Comparison of ENCODE assay signal across 8 cellular contexts in the genomic region with DNA sequence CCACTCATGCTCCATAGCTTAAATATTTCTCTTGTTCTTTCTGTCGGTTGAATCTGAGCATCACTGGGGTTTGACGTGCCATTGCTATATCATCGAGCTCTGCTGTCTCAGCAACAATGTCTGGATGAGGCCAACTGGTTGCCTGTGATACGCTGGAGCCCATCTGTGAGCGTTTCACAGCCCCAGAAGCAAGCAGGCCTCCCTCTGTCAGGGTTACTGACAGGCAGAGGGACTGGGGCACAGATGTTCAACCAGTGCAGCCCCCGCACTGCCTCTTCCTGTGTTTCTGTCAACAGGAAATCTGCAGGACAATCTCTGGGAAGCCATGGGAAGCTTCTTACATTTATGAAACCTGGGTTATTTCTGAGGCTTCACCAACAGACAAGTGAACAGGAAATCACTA. TPM values are rescaled to one million over a fixed set of nuclear protein-coding genes. Genes with fewer than 3 reads are reported as not detected.
DNase-seq lines count a peak whose midpoint lies in the region; ATAC-seq and TF ChIP-seq lines count a peak whose summit lies in the region.

No MANE protein-coding gene starts in this region.

- peaks cover 2% of the 10 kb centered on the region for H3K36me3 Mint-ChIP-seq in endodermal cell (ENCODE audit: low read depth)
- H3K36me3 Mint-ChIP-seq in naive thymus-derived CD8-positive, alpha-beta T cell = peaks cover 0 to 25% (median 2%) of the 10 kb centered on the region in 3 donors

- H3K27ac ChIP-seq in endodermal cell (ENCODE audit: low read depth, low read length) = peak overlapping the region; percentile 91

- no peak overlapping the region for H3K9ac ChIP-seq in endodermal cell (ENCODE audit: extremely low read depth, low read length, poor library complexity, severe bottlenecking)

- no peak overlapping the region for H3K4me3 Mint-ChIP-seq in endodermal cell
- H3K4me3 Mint-ChIP-seq in naive thymus-derived CD8-positive, alpha-beta T cell = peak overlapping the region; percentile 12 to 72 (median 60)

- ATAC-seq in naive thymus-derived CD8-positive, alpha-beta T cell = peak; percentile 42 to 62
- ATAC-seq in GM21423 (IDR thresholded peaks at IDR 0.05; ENCODE audit: unreplicated experiment) (no peak), HG03039 (IDR thresholded peaks at IDR 0.05; ENCODE audit: unreplicated experiment) (no peak), GM19463 (IDR thresholded peaks at IDR 0.05; ENCODE audit: unreplicated experiment) (no peak)

- peak overlapping the region; percentile 69 for H3K27ac Mint-ChIP-seq in endodermal cell
- H3K27ac Mint-ChIP-seq in naive thymus-derived CD8-positive, alpha-beta T cell = peak overlapping the region; percentile 71 to 96 (median 86)

- DNase-seq in GM13976 (ENCODE audit: low spot score) (peak; percentile 37), NCI-H446 treated with DMSO at 0.1 percent for 48 hours (lab: John Stamatoyannopoulos, UW) (peak; percentile 70), endodermal cell (peak; percentile 62)
- no peak for DNase-seq in naive thymus-derived CD8-positive, alpha-beta T cell
- no peak for DNase-seq in stimulated activated CD4-positive, alpha-beta T cell treated with anti-CD3 and anti-CD28 coated beads, Interleukin-12 subunit alpha, Interleukin-12 subunit beta, amount 100 ng/mL, for 4 hours

- WGBS in endodermal cell (ENCODE audit: insufficient coverage in 1 of 2, insufficient read length in 1 of 2), 2 experiments = 51 to 73% methylated on average over 5 to 6 of the region's 6 CpGs

- peak overlapping the region; percentile 17 for H3K4me3 ChIP-seq in endodermal cell (ENCODE audit: low read length)

- POLR2A ChIA-PET in naive thymus-derived CD8-positive, alpha-beta T cell (lab: Charles Lee) = no interaction called here

- in situ Hi-C loops in GM13976 (cut with MboI; ENCODE audit: low sequenced_read_pairs, unreplicated experiment) = no loop called here

- H3K9me3 Mint-ChIP-seq in endodermal cell = no peaks in the 10 kb centered on the region
- no peaks in the 10 kb centered on the region for H3K9me3 Mint-ChIP-seq in naive thymus-derived CD8-positive, alpha-beta T cell

- no peaks in the 10 kb centered on the region for H3K36me3 ChIP-seq in endodermal cell (ENCODE audit: control insufficient read depth, insufficient read depth, low read length)

- H3K4me1 ChIP-seq in endodermal cell (ENCODE audit: control insufficient read depth, insufficient read depth, low read length) = peaks cover 6% of the 10 kb centered on the region

- no peaks in the 10 kb centered on the region for H3K27me3 ChIP-seq in endodermal cell (ENCODE audit: control insufficient read depth, insufficient read depth, low read length, poor library complexity, severe bottlenecking)

- no peaks in the 10 kb centered on the region for H3K9me3 ChIP-seq in endodermal cell (ENCODE audit: control insufficient read depth, low read length)

- peaks cover 27% of the 10 kb centered on the region for H3K4me1 Mint-ChIP-seq in endodermal cell
- peaks cover 7 to 15% (median 15%) of the 10 kb centered on the region in 4 donors for H3K4me1 Mint-ChIP-seq in naive thymus-derived CD8-positive, alpha-beta T cell

- H3K27me3 Mint-ChIP-seq in endodermal cell (ENCODE audit: insufficient read depth) = no peaks in the 10 kb centered on the region
- no peaks in the 10 kb centered on the region for H3K27me3 Mint-ChIP-seq in naive thymus-derived CD8-positive, alpha-beta T cell

- no peak for TF ChIP-seq CTCF in GM13976 (IDR thresholded peaks at IDR 0.05; ENCODE audit: borderline replicate concordance, control extremely low read depth, extremely low read depth, insufficient read depth, missing control alignments)
- TF ChIP-seq CTCF in endodermal cell (conservative IDR thresholded peaks at IDR 0.05) = no peak

RNA-seq across cellular contexts. Expression of gene DMAC2L, which starts 23.9 kb away (rescaled TPM):
- total RNA-seq in endodermal cell = 10 to 100 TPM; 15.3 to 16.6 TPM
- polyA plus RNA-seq in endodermal cell (2013, experiment 1 of 2) = 16.2 TPM
- 12.4 TPM for polyA plus RNA-seq in endodermal cell (2013, experiment 2 of 2)
- total RNA-seq in naive thymus-derived CD8-positive, alpha-beta T cell = 10 to 100 TPM; 21.7 to 22.2 TPM
- polyA plus RNA-seq in naive thymus-derived CD8-positive, alpha-beta T cell = 10 to 100 TPM; 15.7 to 19.4 (median 18.7) TPM

RNA-seq across cellular contexts. Expression of gene L2HGDH, which starts 24.0 kb away (rescaled TPM):
- total RNA-seq in endodermal cell = 10 to 100 TPM; 15.9 to 23.2 TPM
- polyA plus RNA-seq in endodermal cell (2013, experiment 1 of 2) = 9.5 TPM
- 8.9 TPM for polyA plus RNA-seq in endodermal cell (2013, experiment 2 of 2)
- total RNA-seq in naive thymus-derived CD8-positive, alpha-beta T cell = 1 to 10 TPM; 5.0 to 6.5 TPM
- polyA plus RNA-seq in naive thymus-derived CD8-positive, alpha-beta T cell = 1 to 10 TPM; 2.8 to 5.6 (median 5.3) TPM

Comparison
In these comparisons a context has a peak if more than half of its experiments do, and no peak if none do; other contexts are left out.
1. DNase-seq: peak in GM13976 (single experiment), NCI-H446 treated with DMSO at 0.1 percent for 48 hours (single experiment) and endodermal cell (single experiment); none in naive thymus-derived CD8-positive, alpha-beta T cell (0 of 10) and stimulated activated CD4-positive, alpha-beta T cell treated with anti-CD3 and anti-CD28 coated beads, Interleukin-12 subunit alpha, Interleukin-12 subunit beta, amount 100 ng/mL, for 4 hours (single experiment).
2. ATAC-seq: peak in naive thymus-derived CD8-positive, alpha-beta T cell (2 of 2); none in GM21423 (single experiment), HG03039 (single experiment) and GM19463 (single experiment).